In genomic region chr10:5892007-5892406, GRCh38 we compare ENCODE assay signal across 11 cellular contexts. TPM values are rescaled to one million over a fixed set of nuclear protein-coding genes. Genes with fewer than 3 reads are reported as not detected.
DNase-seq lines count a peak whose midpoint lies in the region; ATAC-seq and TF ChIP-seq lines count a peak whose summit lies in the region.
"Had no signal": no experiment of that assay in that cellular context is flagged by ENCODE, and none has a peak within 500 bp of the region (broad histone marks: within the 10 kb centered on the region; RNA-seq: fewer than 3 reads in every experiment).

No MANE protein-coding gene starts in this region.

- H3K23me2 ChIP-seq in H9 (ENCODE audit: insufficient read length, low read depth, low read length, poor library complexity, severe bottlenecking) = peaks cover 9% of the 10 kb centered on the region

- H3K79me2 ChIP-seq in H9 (ENCODE audit: insufficient read depth, low read length) = peaks cover 8% of the 10 kb centered on the region; the same call in 1 of the 2 replicates

- no peak overlapping the region for H3K56ac ChIP-seq in H9 (ENCODE audit: insufficient read length, low read depth, low read length)

- H3K9me3 ChIP-seq in H9 (ENCODE audit: control insufficient read depth, low read depth, low read length) = no peaks in the 10 kb centered on the region
- no peaks in the 10 kb centered on the region for H3K9me3 ChIP-seq in ascending aorta
- H3K9me3 ChIP-seq: uterus had no signal

- no peak overlapping the region for H3T11ph ChIP-seq in H9 (ENCODE audit: low read length)

- no peaks in the 10 kb centered on the region for H3K79me1 ChIP-seq in H9 (ENCODE audit: insufficient read depth, low read depth, low read length, poor library complexity, severe bottlenecking)

- no CpG with 5 or more reads among the region's 8 CpGs for WGBS in H9 (ENCODE audit: extremely low coverage, insufficient read length, low lambda C conversion rate)

- H3K27me3 Mint-ChIP-seq in H9 (ENCODE audit: low read depth) = no peaks in the 10 kb centered on the region
- no peaks in the 10 kb centered on the region for H3K27me3 Mint-ChIP-seq in naive B cell

- H4K8ac ChIP-seq in H9 (replicated peaks; ENCODE audit: insufficient read length, low read depth, low read length) = no peak overlapping the region

- peak overlapping the region; percentile 54 to 87; a peak in 4 of 5 replicates for H3K4me3 Mint-ChIP-seq in H9
- H3K4me3 Mint-ChIP-seq in naive B cell = peak overlapping the region in 7 of 8 donors; percentile 36 to 96 (median 85)

- H4K5ac ChIP-seq in H9 (ENCODE audit: insufficient read length, low read depth, low read length) = no peak overlapping the region

- no peaks in the 10 kb centered on the region for H4K20me1 ChIP-seq in H9 (ENCODE audit: control insufficient read depth, insufficient read depth, insufficient read length)

- H3K4me2 ChIP-seq in H9 (ENCODE audit: insufficient read depth, insufficient read length, low read length) = no peak overlapping the region

- no peak overlapping the region for H2BK12ac ChIP-seq in H9 (ENCODE audit: insufficient read length, low read depth, low read length)

- no peak overlapping the region for H3K9ac ChIP-seq in H9 (ENCODE audit: extremely low read depth, insufficient read length, low read length)

- H3K23ac ChIP-seq in H9 (ENCODE audit: insufficient read length, low read depth, low read length) = no peak overlapping the region

- H3K4me3 ChIP-seq in ascending aorta = peak overlapping the region in 1 of 2 donors; percentile 83

- no peak overlapping the region for H2BK15ac ChIP-seq in H9 (ENCODE audit: low read depth, low read length)

- TF ChIP-seq CTCF in H9 (conservative IDR thresholded peaks at IDR 0.05) = no peak
- no peak for TF ChIP-seq CTCF in ascending aorta (IDR thresholded peaks at IDR 0.05)

- H4K91ac ChIP-seq in H9 (ENCODE audit: insufficient read length, low read depth, low read length) = no peak overlapping the region

- H3K4me1 ChIP-seq in H9 (ENCODE audit: insufficient read depth, low read length) (peaks cover 5% of the 10 kb centered on the region; the same call in 1 of the 2 replicates), ascending aorta (peaks cover 2 to 25% of the 10 kb centered on the region in 2 donors)

- H2AFZ ChIP-seq in H9 (ENCODE audit: low read length) = no peak overlapping the region

- H3K18ac ChIP-seq in H9 (ENCODE audit: insufficient read length, low read depth, low read length) = no peak overlapping the region

- H3K9me3 Mint-ChIP-seq in H9 (no peaks in the 10 kb centered on the region), naive B cell (no peaks in the 10 kb centered on the region)

- H3K14ac ChIP-seq in H9 (ENCODE audit: insufficient read depth, low read length) = no peak overlapping the region

- H3K27ac Mint-ChIP-seq in H9 (peak overlapping the region in 1 of 3 experiments; percentile 67; a peak in 3 of 7 replicates), naive B cell (peak overlapping the region in 3 of 6 donors; percentile 38 to 80 (median 60))

- no peaks in the 10 kb centered on the region for H3K27me3 ChIP-seq in H9 (ENCODE audit: insufficient read depth, low read length)
- no peaks in the 10 kb centered on the region for H3K27me3 ChIP-seq in ascending aorta
- H3K27me3 ChIP-seq: uterus had no signal

- no peak overlapping the region for H2BK120ac ChIP-seq in H9 (ENCODE audit: low read depth, low read length, poor library complexity, severe bottlenecking)

- intact Hi-C loops in ascending aorta (cut with DNase I) = no loop called here

- peaks cover 16 to 24% of the 10 kb centered on the region in 2 donors for H3K36me3 ChIP-seq in ascending aorta
- H3K36me3 ChIP-seq: uterus had no signal

- H3K4me1 Mint-ChIP-seq in H9 (peaks cover 33 to 43% of the 10 kb centered on the region in 2 experiments), naive B cell (peaks cover 65 to 73% (median 70%) of the 10 kb centered on the region in 3 donors)

- ATAC-seq in naive B cell (ENCODE audit: low read depth in 2 of 2) (no peak), HG03460 (IDR thresholded peaks at IDR 0.05; ENCODE audit: unreplicated experiment) (no peak)

- H3K27ac ChIP-seq in H9 (ENCODE audit: insufficient read length, low read depth, low read length) (no peak overlapping the region), ascending aorta (peak overlapping the region; percentile 17 to 45)
- H3K27ac ChIP-seq: uterus had no signal

- peak; percentile 25 for DNase-seq in AG20443 (ENCODE audit: low spot score)
- DNase-seq in H9 = no peak
- peak in 1 of 2 donors; percentile 66 for DNase-seq in ascending aorta (ENCODE audit: low spot score in 2 of 2)
- no peak for DNase-seq in naive B cell
- no peak for DNase-seq in MV-4-11 (lab: John Stamatoyannopoulos, UW)
- DNase-seq in NCI-H1694 treated with DMSO at 0.1 percent for 48 hours (lab: John Stamatoyannopoulos, UW) = no peak
- no peak for DNase-seq in epidermal melanocyte (ENCODE audit: insufficient read length, low spot score)
- DNase-seq: caudate nucleus, DMS53, uterus had no signal

- peaks cover 27 to 52% (median 47%) of the 10 kb centered on the region in 3 experiments for H3K36me3 Mint-ChIP-seq in H9 (ENCODE audit: insufficient read depth in 1 of 3, low read depth in 3 of 3)
- H3K36me3 Mint-ChIP-seq in naive B cell = peaks cover 5 to 7% of the 10 kb centered on the region in 2 donors

- H2BK5ac ChIP-seq in H9 (ENCODE audit: insufficient read length, low read length) = no peak overlapping the region

- H3K4ac ChIP-seq in H9 (ENCODE audit: low read depth, low read length) = no peak overlapping the region

- no peak overlapping the region for H2BK20ac ChIP-seq in H9 (ENCODE audit: low read depth, low read length, poor library complexity, severe bottlenecking)

- H2AK5ac ChIP-seq in H9 (ENCODE audit: insufficient read length, low read length) = no peak overlapping the region

RNA-seq across cellular contexts. Expression of gene FBH1, which starts 2.0 kb away (rescaled TPM):
- total RNA-seq in H9 (2021) (50.8 and 52.2 TPM in 2 replicates), ascending aorta (43.0 TPM)
- polyA plus RNA-seq in naive B cell (ENCODE audit: low read depth in 6 of 6) = 100 to 1,000 TPM in 2 of 6 donors, 10 to 100 TPM in 4; 93.4 to 123 (median 95.2) TPM

RNA-seq across cellular contexts. Expression of gene ANKRD16, which starts 2.3 kb away (rescaled TPM):
- total RNA-seq in H9 (2021) (9.2 and 11.4 TPM in 2 replicates), ascending aorta (10.4 TPM)
- 1 to 10 TPM; 4.0 to 7.5 (median 5.7) TPM for polyA plus RNA-seq in naive B cell (ENCODE audit: low read depth in 6 of 6)
